In genomic region chr11:36265793-36266628, GRCh38 we compare ENCODE assay signal across 8 cellular contexts. TPM values are rescaled to one million over a fixed set of nuclear protein-coding genes. Genes with fewer than 3 reads are reported as not detected.
DNase-seq lines count a peak whose midpoint lies in the region; ATAC-seq and TF ChIP-seq lines count a peak whose summit lies in the region.

No MANE protein-coding gene starts in this region.

- no peak overlapping the region for H3K27ac ChIP-seq in Karpas-422 (ENCODE audit: low read length)
- no peak overlapping the region for H3K27ac ChIP-seq in left ventricle myocardium inferior (replicated peaks)
- H3K27ac ChIP-seq in smooth muscle cell (ENCODE audit: low read depth): no peak overlapping the region

- H3K36me3 ChIP-seq in Karpas-422 (ENCODE audit: insufficient read depth, low read length): no peaks in the 10 kb centered on the region
- H3K36me3 ChIP-seq in left ventricle myocardium inferior: peaks cover 7% of the 10 kb centered on the region
- no peaks in the 10 kb centered on the region for H3K36me3 ChIP-seq in smooth muscle cell (ENCODE audit: low read depth)

- no peak overlapping the region for H3K9ac ChIP-seq in Karpas-422 (ENCODE audit: low read length)
- H3K9ac ChIP-seq in smooth muscle cell (ENCODE audit: low read depth): no peak overlapping the region

- H3K79me2 ChIP-seq in Karpas-422 (ENCODE audit: low read length): no peaks in the 10 kb centered on the region
- no peaks in the 10 kb centered on the region for H3K79me2 ChIP-seq in smooth muscle cell (ENCODE audit: low read depth)

- intact Hi-C loops in left ventricle myocardium inferior (cut with micrococcal nuclease): no loop called here

- H3K4me2 ChIP-seq in Karpas-422 (ENCODE audit: low read depth, low read length, poor library complexity, severe bottlenecking): no peak overlapping the region
- no peak overlapping the region for H3K4me2 ChIP-seq in smooth muscle cell

- no peaks in the 10 kb centered on the region for H3K9me3 Mint-ChIP-seq in activated naive CD4-positive, alpha-beta T cell treated with anti-CD3 and anti-CD28 coated beads, Interleukin-2, amount 50 U/mL, for 72 hours

- DNase-seq in D341Med (ENCODE audit: low spot score) (peak; percentile 81), Karpas-422 (peak; percentile 88), SK-N-DZ (ENCODE audit: low spot score) (peak; percentile 64), left ventricle myocardium inferior (peak; percentile 36), smooth muscle cell (lab: John Stamatoyannopoulos, UW; ENCODE audit: unreplicated experiment) (no peak), dedifferentiated amniotic fluid mesenchymal stem cell (ENCODE audit: extremely low spot score) (no peak)
- peak in 1 of 2 donors; percentile 69 for DNase-seq in activated naive CD4-positive, alpha-beta T cell treated with anti-CD3 and anti-CD28 coated beads, Interleukin-2, amount 50 U/mL, for 72 hours (ENCODE audit: low spot score in 2 of 2)

- no peaks in the 10 kb centered on the region for H3K27me3 ChIP-seq in Karpas-422 (ENCODE audit: low read length)
- peaks cover 23% of the 10 kb centered on the region for H3K27me3 ChIP-seq in left ventricle myocardium inferior (ENCODE audit: low read depth)
- H3K27me3 ChIP-seq in smooth muscle cell (ENCODE audit: low read depth): peaks cover 15% of the 10 kb centered on the region

- no peak overlapping the region for H3K4me3 ChIP-seq in Karpas-422 (ENCODE audit: low read length)
- H3K4me3 ChIP-seq in left ventricle myocardium inferior: no peak overlapping the region
- H3K4me3 ChIP-seq in smooth muscle cell: no peak overlapping the region

- H3K9me3 ChIP-seq in Karpas-422 (ENCODE audit: low read length) (no peaks in the 10 kb centered on the region), left ventricle myocardium inferior (replicated peaks) (no peaks in the 10 kb centered on the region), smooth muscle cell (replicated peaks; ENCODE audit: low read depth) (no peaks in the 10 kb centered on the region)

- no peaks in the 10 kb centered on the region for H3K9me2 ChIP-seq in Karpas-422 (replicated peaks; ENCODE audit: insufficient read depth, low read length)

- TF ChIP-seq CTCF in left ventricle myocardium inferior (IDR thresholded peaks at IDR 0.05; ENCODE audit: borderline replicate concordance): peak; percentile 83
- TF ChIP-seq CTCF in smooth muscle cell (IDR thresholded peaks at IDR 0.05; ENCODE audit: borderline replicate concordance, insufficient read depth, poor library complexity, severe bottlenecking): peak; percentile 95

- peaks cover 0 to 5% of the 10 kb centered on the region in 2 donors for H3K36me3 Mint-ChIP-seq in activated naive CD4-positive, alpha-beta T cell treated with anti-CD3 and anti-CD28 coated beads, Interleukin-2, amount 50 U/mL, for 72 hours

- H3K27ac Mint-ChIP-seq in activated naive CD4-positive, alpha-beta T cell treated with anti-CD3 and anti-CD28 coated beads, Interleukin-2, amount 50 U/mL, for 72 hours: no peak overlapping the region

- WGBS in smooth muscle cell (ENCODE audit: low lambda C conversion rate): 28% methylated on average over 13 of the region's 13 CpGs

- H3K4me1 ChIP-seq in Karpas-422 (ENCODE audit: low read length) (no peaks in the 10 kb centered on the region), left ventricle myocardium inferior (no peaks in the 10 kb centered on the region), smooth muscle cell (ENCODE audit: low read depth) (peaks cover 5% of the 10 kb centered on the region)

- H3F3A ChIP-seq in smooth muscle cell (ENCODE audit: low read depth): no peaks in the 10 kb centered on the region

- ATAC-seq in GM21423 (IDR thresholded peaks at IDR 0.05; ENCODE audit: unreplicated experiment): peak; percentile 64
- ATAC-seq in activated naive CD4-positive, alpha-beta T cell treated with anti-CD3 and anti-CD28 coated beads, Interleukin-2, amount 50 U/mL, for 72 hours: peak; percentile 70 to 79

- H2AFZ ChIP-seq in Karpas-422 (ENCODE audit: low read length): no peak overlapping the region
- H2AFZ ChIP-seq in smooth muscle cell (ENCODE audit: low read depth): no peak overlapping the region

- H4K20me1 ChIP-seq in Karpas-422 (ENCODE audit: insufficient read depth, low read depth, low read length) (no peaks in the 10 kb centered on the region), smooth muscle cell (ENCODE audit: low read depth) (no peaks in the 10 kb centered on the region)

RNA-seq across cellular contexts. Expression of gene COMMD9, which starts 23.2 kb away (rescaled TPM):
- total RNA-seq in Karpas-422 (2014; rRNA removed; shearing (Covaris generic); ENCODE audit: low replicate concordance): 23.2 and 31.0 TPM in 2 replicates
- polyA plus RNA-seq in SK-N-DZ (2014; cell fraction: cytosol; rRNA removed): 75.9 and 97.0 TPM in 2 replicates
- 56.0 and 62.2 TPM in 2 replicates for polyA plus RNA-seq in SK-N-DZ (2014; cell fraction: nucleus; rRNA removed)
- total RNA-seq in activated naive CD4-positive, alpha-beta T cell treated with anti-CD3 and anti-CD28 coated beads, Interleukin-2, amount 50 U/mL, for 72 hours: 10 to 100 TPM; 33.6 to 37.3 TPM
- total RNA-seq in left ventricle myocardium inferior: 58.0 TPM
- 35.9 and 39.4 TPM in 2 replicates for total RNA-seq in smooth muscle cell
- polyA plus RNA-seq in smooth muscle cell: 83.0 and 89.1 TPM in 2 replicates

RNA-seq across cellular contexts. Expression of gene PRR5L, which starts 30.1 kb away (rescaled TPM):
- not detected in 2 replicates for total RNA-seq in Karpas-422 (2014; rRNA removed; shearing (Covaris generic); ENCODE audit: low replicate concordance)
- 5.0 and 14.0 TPM in 2 replicates for polyA plus RNA-seq in SK-N-DZ (2014; cell fraction: cytosol; rRNA removed)
- polyA plus RNA-seq in SK-N-DZ (2014; cell fraction: nucleus; rRNA removed): 2.9 and 3.7 TPM in 2 replicates
- 10 to 100 TPM in 1 of 2 donors, 1 to 10 TPM in 1; 2.3 to 46.9 TPM for total RNA-seq in activated naive CD4-positive, alpha-beta T cell treated with anti-CD3 and anti-CD28 coated beads, Interleukin-2, amount 50 U/mL, for 72 hours
- 1.3 TPM for total RNA-seq in left ventricle myocardium inferior
- 33.8 and 41.4 TPM in 2 replicates for total RNA-seq in smooth muscle cell
- 16.1 and 21.4 TPM in 2 replicates for polyA plus RNA-seq in smooth muscle cell

Comparison
In these comparisons a context has a peak if more than half of its experiments do, and no peak if none do; other contexts are left out.
1. DNase-seq: peak in D341Med (single experiment), Karpas-422 (single experiment), SK-N-DZ (single experiment) and left ventricle myocardium inferior (single experiment); none in smooth muscle cell (single experiment) and dedifferentiated amniotic fluid mesenchymal stem cell (single experiment).